17 cellular contexts compared by ENCODE assay signal in the genomic region with DNA sequence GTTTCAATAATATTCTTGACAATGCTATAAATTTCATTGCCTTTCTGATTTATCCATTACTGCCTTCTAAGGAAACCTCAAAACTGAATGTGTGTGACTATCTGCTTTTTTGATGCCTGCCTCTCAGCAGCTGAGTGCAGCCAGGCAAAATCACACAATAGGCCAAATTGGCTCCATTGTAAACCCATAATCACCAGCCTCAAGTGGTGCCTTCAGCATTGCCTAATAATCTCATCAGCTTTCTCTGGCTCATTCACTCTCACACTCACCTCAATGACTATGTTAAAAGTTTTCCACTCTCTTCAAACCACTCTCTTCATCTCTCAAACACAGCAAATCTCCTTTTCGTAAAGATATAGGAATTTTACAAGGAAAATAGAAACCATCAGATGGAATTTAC.
"Had no signal": no experiment of that assay in that cellular context is flagged by ENCODE, and none has a peak within 500 bp of the region (broad histone marks: within the 10 kb centered on the region; RNA-seq: fewer than 3 reads in every experiment).

No MANE protein-coding gene starts in this region.

- DNase-seq: activated CD4-positive, alpha-beta T cell treated with anti-CD3 and anti-CD28 coated beads, Interleukin-2, amount 10 ng/mL, durations not matched to agents 24 days and 14 days; activated CD4-positive, CD25-positive, alpha-beta regulatory T cell; activated CD8-positive, alpha-beta memory T cell treated with anti-CD3 and anti-CD28 coated beads, Interleukin-2, amount 50 U/mL, for 48 hours; activated gamma-delta T cell; activated T-cell treated with anti-CD3 and anti-CD28 coated beads, Interleukin-2, amount 50 U/mL, for 72 hours; caudate nucleus; hypothalamus; kidney; left lung; naive thymus-derived CD8-positive, alpha-beta T cell; nucleus accumbens; posterior cingulate gyrus; small intestine; stimulated activated CD4-positive, alpha-beta T cell treated with anti-CD3 and anti-CD28 coated beads, Interleukin-4, amount 100 ng/mL, for 24 hours; stimulated activated naive CD4-positive, alpha-beta T cell treated with Interleukin-2 at 50 U/mL for 16 hours; substantia nigra had no signal

- ATAC-seq: activated naive CD4-positive, alpha-beta T cell treated with anti-CD3 and anti-CD28 coated beads, Interleukin-2, amount 50 U/mL, for 72 hours; activated T-cell treated with anti-CD3 and anti-CD28 coated beads, Interleukin-2, amount 50 U/mL, for 72 hours; left lung; naive thymus-derived CD8-positive, alpha-beta T cell had no signal
